In genomic region chr11:61587951-61588695, GRCh38 we compare ENCODE assay signal across 8 cellular contexts. TPM values are rescaled to one million over a fixed set of nuclear protein-coding genes. Genes with fewer than 3 reads are reported as not detected.
A peak's percentile ranks its signal among the peaks of the same experiment; 100 is the strongest.
DNase-seq lines count a peak whose midpoint lies in the region; ATAC-seq and TF ChIP-seq lines count a peak whose summit lies in the region.

No MANE protein-coding gene starts in this region.

- no peak for TF ChIP-seq POLR2A in ovary (IDR thresholded peaks at IDR 0.05)
- peak in 1 of 2 donors; percentile 24 for TF ChIP-seq POLR2A in thyroid gland (IDR thresholded peaks at IDR 0.05)

- 5 to 10% (median 7%) methylated on average over 29 of the region's 29 CpGs for WGBS in ovary, 3 donors
- WGBS in thyroid gland, 2 donors = 6 to 12% methylated on average over 5 to 21 of the region's 29 CpGs

- H3K9me3 ChIP-seq in ovary = no peaks in the 10 kb centered on the region
- H3K9me3 ChIP-seq in thyroid gland = no peaks in the 10 kb centered on the region

- no peak for ATAC-seq in HG03139 (IDR thresholded peaks at IDR 0.05; ENCODE audit: unreplicated experiment)
- ATAC-seq in HG03565 (IDR thresholded peaks at IDR 0.05; ENCODE audit: unreplicated experiment) = no peak

- H3K4me3 ChIP-seq in fibroblast of mammary gland (ENCODE audit: control insufficient read depth, low read depth, low read length) (peak overlapping the region; percentile 39), ovary (peak overlapping the region; percentile 50), thyroid gland (replicated peaks in 1 of 3) (peak overlapping the region in 2 of 3 donors; percentile 28 to 42)

- intact Hi-C loops in ovary (cut with DNase I) = no loop called here
- intact Hi-C loops in thyroid gland (cut with DNase I) = no loop called here

- no peak overlapping the region for H3K27ac ChIP-seq in ovary
- peak overlapping the region in 2 of 3 donors; percentile 53 to 66 for H3K27ac ChIP-seq in thyroid gland

- H3K4me1 ChIP-seq in ovary (ENCODE audit: insufficient read depth) = peaks cover 9% of the 10 kb centered on the region
- H3K4me1 ChIP-seq in thyroid gland = peaks cover 22 to 24% of the 10 kb centered on the region in 2 donors

- DNase-seq in GM03348 (ENCODE audit: low spot score) (peak; percentile 65), NCI-H526 treated with DMSO at 0.1 percent for 48 hours (lab: John Stamatoyannopoulos, UW) (peak; percentile 77), activated T-helper 1 cell treated with Interleukin-2 at 50 U/mL for 16 hours (ENCODE audit: low read depth) (peak; percentile 43), fibroblast of mammary gland (ENCODE audit: low read depth) (peak; percentile 38), ovary (peak in 4 of 5 donors; percentile 30 to 70 (median 54)), thyroid gland (peak; percentile 55 to 56)

- H3K36me3 ChIP-seq in ovary (no peaks in the 10 kb centered on the region), thyroid gland (no peaks in the 10 kb centered on the region)

- no peaks in the 10 kb centered on the region for H3K27me3 ChIP-seq in ovary
- H3K27me3 ChIP-seq in thyroid gland = no peaks in the 10 kb centered on the region

- peak; percentile 21 for TF ChIP-seq CTCF in fibroblast of mammary gland (conservative IDR thresholded peaks at IDR 0.05; ENCODE audit: control insufficient read depth, insufficient read depth, low read depth, low read length)
- TF ChIP-seq CTCF in ovary (IDR thresholded peaks at IDR 0.05) = no peak
- peak in 2 of 6 experiments; percentile 2 to 17 for TF ChIP-seq CTCF in thyroid gland (IDR thresholded peaks at IDR 0.05)

- no peak for TF ChIP-seq EP300 in ovary (IDR thresholded peaks at IDR 0.05)

RNA-seq across cellular contexts. Expression of gene SYT7, which starts 7.2 kb away (rescaled TPM):
- total RNA-seq in ovary = 1 to 10 TPM in 5 of 7 donors, under 1 TPM in 2; 0.24 to 4.6 (median 1.5) TPM
- polyA plus RNA-seq in ovary = 1 to 10 TPM; 1.7 to 4.9 TPM
- 10 to 100 TPM in 2 of 4 donors, 1 to 10 TPM in 2; 5.2 to 12.6 (median 8.8) TPM for total RNA-seq in thyroid gland

Comparison
In these comparisons a context has a peak if more than half of its experiments do, and no peak if none do; other contexts are left out.
1. H3K27ac ChIP-seq: peak in thyroid gland (2 of 3); none in ovary (0 of 2).
2. Peak in every context shown above with its lines, with median percentiles within 50 percentile points of each other: DNase-seq and H3K4me3 ChIP-seq.